Comparison of ENCODE assay signal across 8 cellular contexts in the genomic region with DNA sequence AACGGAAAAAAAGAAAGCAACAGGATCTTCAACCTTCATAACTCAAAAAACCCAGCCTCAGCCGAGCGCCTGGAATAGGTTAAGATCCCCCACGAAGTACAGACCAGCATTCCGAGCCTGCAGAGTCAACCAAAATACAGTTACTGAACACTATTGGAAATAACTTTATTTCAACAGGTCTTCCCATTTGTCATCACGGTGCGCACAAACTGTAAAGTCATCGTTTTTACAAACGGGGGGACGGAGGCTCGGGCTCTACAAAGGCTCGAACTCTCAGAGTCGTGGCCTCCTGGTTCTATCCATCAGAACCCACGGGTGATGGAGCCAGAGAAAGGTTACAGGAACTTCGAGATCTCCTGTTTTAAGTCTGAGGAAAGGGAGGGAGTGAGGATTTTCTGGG. TPM values are rescaled to one million over a fixed set of nuclear protein-coding genes. Genes with fewer than 3 reads are reported as not detected.
DNase-seq lines count a peak whose midpoint lies in the region; ATAC-seq and TF ChIP-seq lines count a peak whose summit lies in the region.

No MANE protein-coding gene starts in this region.

- H3K4me3 Mint-ChIP-seq in activated CD4-positive, alpha-beta T cell treated with anti-CD3 and anti-CD28 coated beads, Interleukin-2, amount 10 ng/mL, durations not matched to agents 7 days and 5 days: peak overlapping the region; percentile 100

- no CpG with 5 or more reads among the region's 15 CpGs for WGBS in trophoblast cell (ENCODE audit: extremely low coverage, insufficient coverage, insufficient read length)

- no peaks in the 10 kb centered on the region for H3K27me3 ChIP-seq in trophoblast cell (ENCODE audit: insufficient read depth, low read length)

- H3K9ac ChIP-seq in trophoblast cell (ENCODE audit: low read length): peak overlapping the region; percentile 86

- H2BK12ac ChIP-seq in trophoblast cell (ENCODE audit: low read length): no peak overlapping the region

- no peak overlapping the region for H2AFZ ChIP-seq in trophoblast cell (ENCODE audit: insufficient read depth, low read length, poor library complexity)

- peaks cover 41% of the 10 kb centered on the region for H3K79me2 ChIP-seq in trophoblast cell (ENCODE audit: control insufficient read depth, insufficient read depth, low read length, poor library complexity)

- peak overlapping the region; percentile 98 for H3K27ac ChIP-seq in trophoblast cell (ENCODE audit: low read depth, low read length)

- peaks cover 3 to 7% of the 10 kb centered on the region in 2 experiments for H3K4me1 ChIP-seq in trophoblast cell (ENCODE audit: control insufficient read depth in 1 of 2, insufficient read depth in 2 of 2, low read length in 2 of 2)

- peak overlapping the region; percentile 1 for H4K12ac ChIP-seq in trophoblast cell (ENCODE audit: low read depth, low read length)

- no peak overlapping the region for H3K23ac ChIP-seq in trophoblast cell (ENCODE audit: low read length)

- H2AK5ac ChIP-seq in trophoblast cell (ENCODE audit: low read length): peak overlapping the region; percentile 3

- H3K9me3 Mint-ChIP-seq in activated CD4-positive, alpha-beta T cell treated with anti-CD3 and anti-CD28 coated beads, Interleukin-2, amount 10 ng/mL, durations not matched to agents 7 days and 5 days: no peaks in the 10 kb centered on the region

- H3K4me3 ChIP-seq in fibroblast of pulmonary artery (replicated peaks; ENCODE audit: low read depth, low read length) (peak overlapping the region; percentile 97), trophoblast cell (ENCODE audit: low read depth, low read length) (peak overlapping the region; percentile 83)

- H3K27me3 Mint-ChIP-seq in activated CD4-positive, alpha-beta T cell treated with anti-CD3 and anti-CD28 coated beads, Interleukin-2, amount 10 ng/mL, durations not matched to agents 7 days and 5 days: no peaks in the 10 kb centered on the region

- peak overlapping the region; percentile 73 for H3K4ac ChIP-seq in trophoblast cell (ENCODE audit: low read depth, low read length)

- CTCF ChIA-PET in activated CD4-positive, alpha-beta T cell treated with anti-CD3 and anti-CD28 coated beads, Interleukin-2, amount 10 ng/mL, durations not matched to agents 7 days and 5 days (lab: Charles Lee): no interaction called here

- peaks cover 11% of the 10 kb centered on the region for H3K79me1 ChIP-seq in trophoblast cell (ENCODE audit: low read length)

- peak overlapping the region; percentile 39 for H2BK5ac ChIP-seq in trophoblast cell (ENCODE audit: low read depth, low read length, poor library complexity)

- no peak for ATAC-seq in GM19467 (IDR thresholded peaks at IDR 0.05; ENCODE audit: unreplicated experiment)
- ATAC-seq in GM19452 (IDR thresholded peaks at IDR 0.05; ENCODE audit: unreplicated experiment): no peak

- peak; percentile 11 for DNase-seq in stimulated activated CD4-positive, alpha-beta T cell treated with anti-CD3 and anti-CD28 coated beads, Interleukin-12 subunit alpha, Interleukin-12 subunit beta, amount 100 ng/mL, for 4 hours
- DNase-seq in stimulated activated CD4-positive, alpha-beta T cell treated with anti-CD3 and anti-CD28 coated beads, Interleukin-15, amount 100 ng/mL, for 24 hours: no peak
- peak; percentile 23 for DNase-seq in activated CD4-positive, alpha-beta T cell treated with anti-CD3 and anti-CD28 coated beads, Interleukin-2, amount 10 ng/mL, durations not matched to agents 7 days and 5 days
- peak; percentile 33 for DNase-seq in fibroblast of pulmonary artery (ENCODE audit: low read depth)
- DNase-seq in trophoblast cell: peak; percentile 60 to 71
- DNase-seq in NCI-H2107 (lab: John Stamatoyannopoulos, UW): no peak

- H3K14ac ChIP-seq in trophoblast cell (ENCODE audit: low read length): peak overlapping the region; percentile 38

- POLR2A ChIA-PET in activated CD4-positive, alpha-beta T cell treated with anti-CD3 and anti-CD28 coated beads, Interleukin-2, amount 10 ng/mL, durations not matched to agents 7 days and 5 days (lab: Charles Lee): no interaction called here

- peak overlapping the region; percentile 99 for H3K27ac Mint-ChIP-seq in activated CD4-positive, alpha-beta T cell treated with anti-CD3 and anti-CD28 coated beads, Interleukin-2, amount 10 ng/mL, durations not matched to agents 7 days and 5 days

- peak overlapping the region; percentile 20 for H3K18ac ChIP-seq in trophoblast cell (ENCODE audit: low read length)

- H2BK120ac ChIP-seq in trophoblast cell (ENCODE audit: insufficient read depth, low read length, poor library complexity): peak overlapping the region; percentile 74

- H3K4me2 ChIP-seq in trophoblast cell (ENCODE audit: low read length): peak overlapping the region; percentile 53

- H4K8ac ChIP-seq in trophoblast cell (ENCODE audit: low read depth, low read length): peak overlapping the region; percentile 24

- H4K91ac ChIP-seq in trophoblast cell (ENCODE audit: low read depth, low read length): peak overlapping the region; percentile 98

- H3K36me3 Mint-ChIP-seq in activated CD4-positive, alpha-beta T cell treated with anti-CD3 and anti-CD28 coated beads, Interleukin-2, amount 10 ng/mL, durations not matched to agents 7 days and 5 days (ENCODE audit: low read depth): peaks cover 27% of the 10 kb centered on the region

- H3K36me3 ChIP-seq in trophoblast cell (ENCODE audit: control insufficient read depth in 1 of 2, insufficient read depth in 2 of 2, low read length in 2 of 2): peaks cover 2 to 4% of the 10 kb centered on the region in 2 experiments

- no peak for TF ChIP-seq CTCF in fibroblast of pulmonary artery (IDR thresholded peaks at IDR 0.05; ENCODE audit: low read length, missing control alignments)

- H3K4me1 Mint-ChIP-seq in activated CD4-positive, alpha-beta T cell treated with anti-CD3 and anti-CD28 coated beads, Interleukin-2, amount 10 ng/mL, durations not matched to agents 7 days and 5 days: peaks cover 33% of the 10 kb centered on the region

- no peaks in the 10 kb centered on the region for H3K9me3 ChIP-seq in trophoblast cell (ENCODE audit: insufficient read depth, low read depth, low read length)

RNA-seq across cellular contexts. Expression of a gene that starts 1.1 kb away (rescaled TPM):
- 100 to 1,000 TPM; 340 to 435 TPM for total RNA-seq in activated CD4-positive, alpha-beta T cell treated with anti-CD3 and anti-CD28 coated beads, Interleukin-2, amount 10 ng/mL, durations not matched to agents 7 days and 5 days
- polyA plus RNA-seq in trophoblast cell (2013): 619 and 645 TPM in 2 replicates

RNA-seq across cellular contexts. Expression of a gene that starts 57.1 kb away (rescaled TPM):
- 10 to 100 TPM; 17.5 to 18.4 TPM for total RNA-seq in activated CD4-positive, alpha-beta T cell treated with anti-CD3 and anti-CD28 coated beads, Interleukin-2, amount 10 ng/mL, durations not matched to agents 7 days and 5 days
- polyA plus RNA-seq in trophoblast cell (2013): 43.6 and 43.9 TPM in 2 replicates

Comparison
In these comparisons a context has a peak if more than half of its experiments do, and no peak if none do; other contexts are left out.
1. DNase-seq: peak in stimulated activated CD4-positive, alpha-beta T cell treated with anti-CD3 and anti-CD28 coated beads, Interleukin-12 subunit alpha, Interleukin-12 subunit beta, amount 100 ng/mL, for 4 hours (single experiment), activated CD4-positive, alpha-beta T cell treated with anti-CD3 and anti-CD28 coated beads, Interleukin-2, amount 10 ng/mL, durations not matched to agents 7 days and 5 days (single experiment), fibroblast of pulmonary artery (single experiment) and trophoblast cell (2 of 2); none in stimulated activated CD4-positive, alpha-beta T cell treated with anti-CD3 and anti-CD28 coated beads, Interleukin-15, amount 100 ng/mL, for 24 hours (single experiment) and NCI-H2107 (single experiment).